ENCODE assay signal across 19 cellular contexts in genomic region chr5:175680020-175680419, GRCh38. TPM values are rescaled to one million over a fixed set of nuclear protein-coding genes. Genes with fewer than 3 reads are reported as not detected.
DNase-seq lines count a peak whose midpoint lies in the region; ATAC-seq and TF ChIP-seq lines count a peak whose summit lies in the region.
"Had no signal": no experiment of that assay in that cellular context is flagged by ENCODE, and none has a peak within 500 bp of the region (broad histone marks: within the 10 kb centered on the region; RNA-seq: fewer than 3 reads in every experiment).

No MANE protein-coding gene starts in this region.

- H3K27ac ChIP-seq in cardiac muscle cell (peak overlapping the region; percentile 89), right atrium auricular region (peak overlapping the region; percentile 81 to 91), spleen (peak overlapping the region in 2 of 8 donors; percentile 43 to 87), WERI-Rb-1 (no peak overlapping the region)
- H3K27ac ChIP-seq: GM23248, HL-60 had no signal

- peaks cover 30% of the 10 kb centered on the region for H3K4me1 ChIP-seq in cardiac muscle cell (ENCODE audit: low read depth)
- H3K4me1 ChIP-seq in right atrium auricular region: peaks cover 0 to 54% of the 10 kb centered on the region in 2 donors
- peaks cover 0 to 51% (median 9%) of the 10 kb centered on the region in 6 donors for H3K4me1 ChIP-seq in spleen

- H3K36me3 Mint-ChIP-seq in T-helper 17 cell (ENCODE audit: low read depth): peaks cover 3% of the 10 kb centered on the region

- H3K9me3 ChIP-seq in cardiac muscle cell (ENCODE audit: low read depth): no peaks in the 10 kb centered on the region
- no peaks in the 10 kb centered on the region for H3K9me3 ChIP-seq in T-helper 17 cell (ENCODE audit: control insufficient read depth, low read length, poor library complexity, severe bottlenecking)
- no peaks in the 10 kb centered on the region for H3K9me3 ChIP-seq in right atrium auricular region
- no peaks in the 10 kb centered on the region for H3K9me3 ChIP-seq in spleen
- no peaks in the 10 kb centered on the region for H3K9me3 ChIP-seq in WERI-Rb-1 (ENCODE audit: severe bottlenecking)

- TF ChIP-seq CTCF in cardiac muscle cell (IDR thresholded peaks at IDR 0.05; ENCODE audit: low read depth, low read length) (no peak), right atrium auricular region (IDR thresholded peaks at IDR 0.05) (no peak), spleen (IDR thresholded peaks at IDR 0.05 in 8 of 11, conservative IDR thresholded peaks at IDR 0.05 in 3 of 11) (no peak), WERI-Rb-1 (IDR thresholded peaks at IDR 0.05; ENCODE audit: low read depth, low read length) (no peak)

- no peaks in the 10 kb centered on the region for H3K27me3 ChIP-seq in cardiac muscle cell
- no peaks in the 10 kb centered on the region for H3K27me3 ChIP-seq in right atrium auricular region
- H3K27me3 ChIP-seq in spleen (replicated peaks in 1 of 7): no peaks in the 10 kb centered on the region
- H3K27me3 ChIP-seq in WERI-Rb-1 (ENCODE audit: insufficient read depth, low read depth, severe bottlenecking): no peaks in the 10 kb centered on the region

- H3K4me3 ChIP-seq in cardiac muscle cell (no peak overlapping the region), right atrium auricular region (no peak overlapping the region), spleen (no peak overlapping the region), WERI-Rb-1 (ENCODE audit: low read depth, low read length) (no peak overlapping the region)
- H3K4me3 ChIP-seq: GM23248 had no signal

- no peak for ATAC-seq in Right ventricle myocardium inferior
- ATAC-seq in T-helper 17 cell: no peak
- ATAC-seq: Panc1 had no signal

- peak overlapping the region; percentile 45 for H3K27ac Mint-ChIP-seq in T-helper 17 cell

- TF ChIP-seq POLR2A in spleen (IDR thresholded peaks at IDR 0.05): no peak

- H3K27me3 Mint-ChIP-seq in T-helper 17 cell: no peaks in the 10 kb centered on the region

- H3K4me1 Mint-ChIP-seq in T-helper 17 cell: peaks cover 24% of the 10 kb centered on the region

- WGBS in spleen, 5 donors: 87 to 90% (median 87%) methylated on average over 8 of the region's 8 CpGs

- DNase-seq in cardiac muscle cell (ENCODE audit: low read depth in 1 of 2, low spot score in 1 of 2): no peak
- no peak for DNase-seq in Right ventricle myocardium inferior (ENCODE audit: missing footprints)
- DNase-seq in T-helper 17 cell: no peak
- DNase-seq in right atrium auricular region (ENCODE audit: low spot score): no peak
- peak; percentile 47 for DNase-seq in spleen
- DNase-seq in WERI-Rb-1: no peak
- no peak for DNase-seq in head of caudate nucleus
- no peak for DNase-seq in H4 (ENCODE audit: low spot score)
- DNase-seq: CD8-positive, alpha-beta memory T cell; DND-41; GF-D8; GM23248; NCI-H1436; NCI-H446; NCI-H774; SIG-M5 had no signal

- H3K36me3 ChIP-seq in cardiac muscle cell (peaks cover 9% of the 10 kb centered on the region), right atrium auricular region (peaks cover 9% of the 10 kb centered on the region), spleen (peaks cover 0 to 28% (median 5%) of the 10 kb centered on the region in 6 donors), WERI-Rb-1 (no peaks in the 10 kb centered on the region)

- no peak overlapping the region for H3K4me3 Mint-ChIP-seq in T-helper 17 cell
- H3K4me3 Mint-ChIP-seq: CD8-positive, alpha-beta memory T cell had no signal

- intact Hi-C loops in Right ventricle myocardium inferior (cut with DNase I): no loop called here
- intact Hi-C loops in spleen (cut with DNase I; ENCODE audit: low total_unique reads): no loop called here
- intact Hi-C loops in head of caudate nucleus (cut with DNase I): no loop called here

RNA-seq across cellular contexts. Expression of gene HRH2, which starts 22.1 kb away (rescaled TPM):
- total RNA-seq in cardiac muscle cell (15.6 and 23.3 TPM in 2 replicates), Right ventricle myocardium inferior (46.6 TPM), T-helper 17 cell (1 to 10 TPM; 2.8 to 4.9 TPM), right atrium auricular region (10 to 100 TPM in 1 of 2 donors, 1 to 10 TPM in 1; 8.0 to 18.9 TPM), spleen (10 to 100 TPM; 14.6 to 85.2 (median 31.9) TPM)
- polyA plus RNA-seq in cardiac muscle cell (12.7 and 19.1 TPM in 2 replicates), spleen (1 to 10 TPM; 1.9 to 4.8 (median 4.4) TPM)
- total RNA-seq in H4 (2014; rRNA removed; shearing (Covaris generic)): 0.18 and 0.54 TPM in 2 replicates
- total RNA-seq: A673, GM23248 had no signal
- polyA plus RNA-seq: GM23248 had no signal
